ENCODE assay signal across 8 cellular contexts in the genomic region with DNA sequence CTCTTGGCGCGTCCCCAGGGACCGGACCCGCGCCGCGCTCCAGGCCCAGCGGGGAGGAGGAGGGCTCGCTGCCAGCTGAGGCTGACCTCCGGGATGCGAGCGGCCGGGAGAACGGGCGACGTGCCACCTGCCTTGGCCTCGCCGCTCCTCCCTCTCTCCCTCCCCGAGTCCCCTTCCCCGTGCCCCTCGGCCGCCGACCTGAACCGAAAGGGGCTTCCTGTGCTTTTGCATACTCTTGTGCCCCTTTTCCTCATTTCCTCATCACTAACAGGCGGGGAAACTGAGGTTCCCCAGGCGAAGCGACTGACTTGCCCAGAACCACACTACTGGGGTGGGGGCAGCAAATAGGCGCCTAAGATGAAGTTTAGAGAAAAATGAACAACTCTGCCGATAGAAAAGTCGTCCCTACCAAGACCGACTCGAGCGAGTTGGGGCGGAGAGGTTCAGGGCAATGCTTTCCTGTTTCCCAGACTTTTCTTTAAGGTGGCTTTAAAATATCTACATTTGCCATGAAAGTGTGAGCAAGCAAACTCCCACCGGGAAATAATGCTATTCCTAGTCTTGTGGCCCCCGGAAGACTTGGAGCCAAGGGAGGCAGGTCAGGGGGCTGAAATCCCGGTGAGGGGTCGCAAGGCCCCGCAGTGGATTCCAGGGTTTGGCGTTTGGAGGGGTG. TPM values are rescaled to one million over a fixed set of nuclear protein-coding genes. Genes with fewer than 3 reads are reported as not detected.
DNase-seq lines count a peak whose midpoint lies in the region; ATAC-seq and TF ChIP-seq lines count a peak whose summit lies in the region.

No MANE protein-coding gene starts in this region.

- H3K27me3 Mint-ChIP-seq in Caco-2 (ENCODE audit: insufficient read depth, unreplicated experiment): no peaks in the 10 kb centered on the region
- H3K27me3 Mint-ChIP-seq in activated CD8-positive, alpha-beta T cell treated with anti-CD3 and anti-CD28 coated beads for 36 hours: no peaks in the 10 kb centered on the region

- peaks cover 38% of the 10 kb centered on the region for H3K4me1 Mint-ChIP-seq in Caco-2 (ENCODE audit: low read depth, unreplicated experiment)
- peaks cover 60% of the 10 kb centered on the region for H3K4me1 Mint-ChIP-seq in activated CD8-positive, alpha-beta T cell treated with anti-CD3 and anti-CD28 coated beads for 36 hours (ENCODE audit: low read depth)

- peak overlapping the region; percentile 94; the same call in 1 of the 2 replicates for H3K27ac ChIP-seq in HUES6 (ENCODE audit: low read depth, low read length)
- H3K27ac ChIP-seq in psoas muscle: peak overlapping the region; percentile 98

- POLR2A ChIA-PET in Caco-2 (lab: Charles Lee): interaction anchor here (0.6 to 4.5 kb wide), 20 partner anchors 19 to 559 kb away, joined by 3 to 94 read pairs (median 5); partner anchors contain the start of genes ERGIC1 and RPL26L1
- POLR2A ChIA-PET in activated CD8-positive, alpha-beta T cell treated with anti-CD3 and anti-CD28 coated beads for 36 hours (lab: Charles Lee): interaction anchor here (0.6 to 2.8 kb wide), 13 partner anchors 17 to 213 kb away, joined by 3 to 22 read pairs (median 4); no protein-coding TSS in a partner anchor

- H3K4me3 ChIP-seq in Caco-2 (ENCODE audit: low read depth, low read length) (peak overlapping the region; percentile 84), HUES6 (ENCODE audit: low read depth, low read length) (peak overlapping the region; percentile 93), psoas muscle (peak overlapping the region; percentile 79)

- H3K4me3 Mint-ChIP-seq in Caco-2 (ENCODE audit: unreplicated experiment): peak overlapping the region; percentile 89
- H3K4me3 Mint-ChIP-seq in activated CD8-positive, alpha-beta T cell treated with anti-CD3 and anti-CD28 coated beads for 36 hours: peak overlapping the region; percentile 90

- no peak for TF ChIP-seq CTCF in Caco-2 (IDR thresholded peaks at IDR 0.05; ENCODE audit: insufficient read depth in 1 of 2, low read depth in 1 of 2, low read length in 1 of 2, severe bottlenecking in 1 of 2, unreplicated experiment in 1 of 2)
- TF ChIP-seq CTCF in activated CD8-positive, alpha-beta T cell treated with anti-CD3 and anti-CD28 coated beads for 36 hours (IDR thresholded peaks at IDR 0.05): no peak
- TF ChIP-seq CTCF in psoas muscle (IDR thresholded peaks at IDR 0.05): no peak

- H3K4me1 ChIP-seq in Caco-2 (peaks cover 51% of the 10 kb centered on the region), HUES6 (ENCODE audit: control insufficient read depth, insufficient read depth, low read length) (peaks cover 16% of the 10 kb centered on the region), psoas muscle (peaks cover 39% of the 10 kb centered on the region)

- H3K36me3 Mint-ChIP-seq in Caco-2 (ENCODE audit: insufficient read depth, unreplicated experiment): peaks cover 61% of the 10 kb centered on the region
- H3K36me3 Mint-ChIP-seq in activated CD8-positive, alpha-beta T cell treated with anti-CD3 and anti-CD28 coated beads for 36 hours (ENCODE audit: low read depth): peaks cover 20% of the 10 kb centered on the region

- WGBS in psoas muscle, 3 donors: 1% methylated on average over 26 to 40 of the region's 40 CpGs

- DNase-seq in Caco-2 (no peak), foreskin melanocyte (peak; percentile 41), psoas muscle (no peak)
- peak; percentile 36 for DNase-seq in activated CD8-positive, alpha-beta T cell treated with anti-CD3 and anti-CD28 coated beads for 36 hours
- DNase-seq in stimulated activated CD4-positive, alpha-beta T cell treated with anti-CD3 and anti-CD28 coated beads, Interleukin-2, amount 100 ng/mL, for 24 hours: no peak

- intact Hi-C loops in Caco-2 (cut with micrococcal nuclease; ENCODE audit: unreplicated experiment) (loop anchor here (1.0 to 5.0 kb wide), 6 partner anchors 46 to 181 kb away; partner anchors contain the start of gene ERGIC1), psoas muscle (cut with DNase I) (loop anchor here (2.0 to 5.0 kb wide), 3 partner anchors 96 to 131 kb away; no protein-coding TSS in a partner anchor)
- intact Hi-C loops in activated CD8-positive, alpha-beta T cell treated with anti-CD3 and anti-CD28 coated beads for 36 hours (cut with micrococcal nuclease): loop anchor here (5.0 kb wide), 3 partner anchors 36 to 66 kb away; no protein-coding TSS in a partner anchor

- ATAC-seq in activated CD8-positive, alpha-beta T cell treated with anti-CD3 and anti-CD28 coated beads for 36 hours: peak; percentile 5
- ATAC-seq in psoas muscle (no peak), GM19463 (IDR thresholded peaks at IDR 0.05; ENCODE audit: unreplicated experiment) (no peak), HG03097 (IDR thresholded peaks at IDR 0.05; ENCODE audit: low FRiP score, unreplicated experiment) (no peak)

- peak overlapping the region; percentile 96 for H3K27ac Mint-ChIP-seq in Caco-2 (ENCODE audit: unreplicated experiment)
- peak overlapping the region; percentile 97 for H3K27ac Mint-ChIP-seq in activated CD8-positive, alpha-beta T cell treated with anti-CD3 and anti-CD28 coated beads for 36 hours

- CTCF ChIA-PET in Caco-2 (lab: Charles Lee): interaction anchor here (0.6 to 3.3 kb wide), 16 partner anchors 17 to 312 kb away, joined by 3 to 40 read pairs (median 4); partner anchors contain the start of gene ERGIC1
- CTCF ChIA-PET in activated CD8-positive, alpha-beta T cell treated with anti-CD3 and anti-CD28 coated beads for 36 hours (lab: Charles Lee): interaction anchor here (0.6 to 4.2 kb wide), 31 partner anchors 8 to 321 kb away, joined by 3 to 26 read pairs (median 4); partner anchors contain the start of gene ERGIC1

- BruUV-seq in Caco-2 (replicated peaks; lab: Mats Ljungman, UMichigan): TSS peak; percentile 75

- H3K36me3 ChIP-seq in Caco-2 (ENCODE audit: control insufficient read depth, insufficient read depth, low read length) (peaks cover 5% of the 10 kb centered on the region; the same call in 1 of the 2 replicates), HUES6 (ENCODE audit: control insufficient read depth, insufficient read depth, low read length) (peaks cover 22% of the 10 kb centered on the region), psoas muscle (ENCODE audit: insufficient read depth in 1 of 2, low read depth in 1 of 2) (peaks cover 14 to 27% of the 10 kb centered on the region in 2 donors)

- H3K9ac ChIP-seq in HUES6 (ENCODE audit: low read length): peak overlapping the region; percentile 79

- H3K9me3 Mint-ChIP-seq in Caco-2 (ENCODE audit: unreplicated experiment): no peaks in the 10 kb centered on the region
- H3K9me3 Mint-ChIP-seq in activated CD8-positive, alpha-beta T cell treated with anti-CD3 and anti-CD28 coated beads for 36 hours: no peaks in the 10 kb centered on the region

- H3K9me3 ChIP-seq in Caco-2 (no peaks in the 10 kb centered on the region), HUES6 (ENCODE audit: control insufficient read depth, insufficient read depth, low read depth, low read length) (no peaks in the 10 kb centered on the region), psoas muscle (no peaks in the 10 kb centered on the region)

- H3K27me3 ChIP-seq in Caco-2 (replicated peaks; ENCODE audit: control insufficient read depth, insufficient read depth, low read length) (no peaks in the 10 kb centered on the region), HUES6 (ENCODE audit: control insufficient read depth, insufficient read depth, low read length) (peaks cover 20% of the 10 kb centered on the region; the same call in 1 of the 2 replicates), psoas muscle (ENCODE audit: insufficient read depth in 3 of 3, low read length in 2 of 3) (no peaks in the 10 kb centered on the region)

RNA-seq across cellular contexts. Expression of gene DUSP1, which starts 0.6 kb away (rescaled TPM):
- total RNA-seq in Caco-2 (2022) (28.3 and 29.2 TPM in 2 replicates), psoas muscle (100 to 1,000 TPM in 3 of 4 donors, 10 to 100 TPM in 1; 89.0 to 287 (median 164) TPM)
- 10 to 100 TPM; 16.6 to 17.9 TPM for total RNA-seq in activated CD8-positive, alpha-beta T cell treated with anti-CD3 and anti-CD28 coated beads for 36 hours
- polyA plus RNA-seq in psoas muscle: 100 to 1,000 TPM in 2 of 3 donors, 10 to 100 TPM in 1; 81.8 to 258 (median 141) TPM

Comparison
In these comparisons a context has a peak if more than half of its experiments do, and no peak if none do; other contexts are left out.
1. DNase-seq: peak in activated CD8-positive, alpha-beta T cell treated with anti-CD3 and anti-CD28 coated beads for 36 hours (single experiment) and foreskin melanocyte (single experiment); none in Caco-2 (0 of 2), psoas muscle (0 of 2) and stimulated activated CD4-positive, alpha-beta T cell treated with anti-CD3 and anti-CD28 coated beads, Interleukin-2, amount 100 ng/mL, for 24 hours (0 of 2).
2. Peak in every context shown above with its lines, with median percentiles within 50 percentile points of each other: H3K4me3 ChIP-seq.